8 cellular contexts compared by ENCODE assay signal in the genomic region with DNA sequence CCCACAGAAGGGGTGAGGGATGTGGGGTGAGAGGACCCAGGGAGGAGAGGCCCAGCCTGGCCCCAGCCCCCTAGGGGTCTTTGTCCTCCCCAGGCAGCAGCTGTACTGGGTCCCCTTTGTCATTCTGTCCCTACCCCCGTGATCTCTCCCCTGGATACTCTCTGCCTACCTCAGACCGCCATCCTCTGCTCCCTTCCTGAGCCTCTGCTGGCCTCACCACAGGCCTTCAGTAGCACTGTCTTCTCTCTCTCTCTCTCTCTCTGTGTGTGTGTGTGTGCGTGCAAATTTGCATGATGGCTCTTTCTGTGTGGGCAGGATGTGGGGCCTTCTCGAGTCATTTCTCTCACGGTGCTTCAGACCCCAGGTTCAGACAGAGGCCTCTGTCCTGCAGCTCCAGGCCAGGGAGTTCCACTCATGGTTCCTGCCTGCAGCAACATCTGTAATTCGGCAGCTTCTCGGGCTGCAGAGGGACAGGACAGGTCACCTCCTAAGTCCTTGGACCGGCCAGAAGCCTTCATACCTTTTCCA. TPM values are rescaled to one million over a fixed set of nuclear protein-coding genes. Genes with fewer than 3 reads are reported as not detected.
DNase-seq lines count a peak whose midpoint lies in the region; ATAC-seq lines count a peak whose summit lies in the region.

No MANE protein-coding gene starts in this region.

- no peak overlapping the region for H2BK5ac ChIP-seq in mesendoderm (ENCODE audit: low read length)

- no peak overlapping the region for H2BK120ac ChIP-seq in mesendoderm (ENCODE audit: low read depth, low read length)

- peaks cover 3% of the 10 kb centered on the region for H3K27me3 Mint-ChIP-seq in activated CD8-positive, alpha-beta memory T cell treated with anti-CD3 and anti-CD28 coated beads, Interleukin-2, amount 10 ng/mL, durations not matched to agents 7 days and 5 days

- H4K20me1 ChIP-seq in BLaER1 = peaks cover 49% of the 10 kb centered on the region

- DNase-seq in activated CD8-positive, alpha-beta memory T cell treated with anti-CD3 and anti-CD28 coated beads, Interleukin-2, amount 10 ng/mL, durations not matched to agents 7 days and 5 days = peak; percentile 95
- DNase-seq in mesendoderm (peak; percentile 32), HuH-7.5 (ENCODE audit: low spot score) (no peak), superior temporal gyrus (ENCODE audit: extremely low spot score) (no peak), kidney glomerular epithelial cell (lab: John Stamatoyannopoulos, UW) (no peak)

- CTCF ChIA-PET in activated CD8-positive, alpha-beta memory T cell treated with anti-CD3 and anti-CD28 coated beads, Interleukin-2, amount 10 ng/mL, durations not matched to agents 7 days and 5 days (lab: Charles Lee) = interaction anchor here (0.8 to 12.6 kb wide), 17 partner anchors 7 to 485 kb away, joined by 3 to 177 read pairs (median 4); no protein-coding TSS in a partner anchor

- ATAC-seq in GM19438 (IDR thresholded peaks at IDR 0.05; ENCODE audit: low read depth, unreplicated experiment) (peak; percentile 71), HG03457 (IDR thresholded peaks at IDR 0.05; ENCODE audit: unreplicated experiment) (peak; percentile 49)
- peak; percentile 58 for ATAC-seq in activated CD8-positive, alpha-beta memory T cell treated with anti-CD3 and anti-CD28 coated beads, Interleukin-2, amount 10 ng/mL, durations not matched to agents 7 days and 5 days

- H3K9me3 ChIP-seq in BLaER1 = no peaks in the 10 kb centered on the region

- H3K27ac ChIP-seq in BLaER1 (peak overlapping the region; percentile 82), mesendoderm (ENCODE audit: low read depth, low read length) (no peak overlapping the region)

- H3K4ac ChIP-seq in mesendoderm (ENCODE audit: low read depth, low read length) = no peak overlapping the region

- H3K79me1 ChIP-seq in mesendoderm (ENCODE audit: low read length) = no peaks in the 10 kb centered on the region

- H3K4me3 ChIP-seq in BLaER1 (peak overlapping the region; percentile 66), mesendoderm (ENCODE audit: low read length) (no peak overlapping the region)

- H3K18ac ChIP-seq in mesendoderm (ENCODE audit: low read length) = no peak overlapping the region

- no peak overlapping the region for H4K8ac ChIP-seq in mesendoderm (ENCODE audit: low read depth, low read length)

- no peaks in the 10 kb centered on the region for H3K27me3 ChIP-seq in BLaER1
- H3K27me3 ChIP-seq in mesendoderm (ENCODE audit: insufficient read depth, low read length, poor library complexity) = no peaks in the 10 kb centered on the region

- H3K9ac ChIP-seq in BLaER1 (peak overlapping the region; percentile 73), mesendoderm (ENCODE audit: low read length) (no peak overlapping the region)

- WGBS in mesendoderm (ENCODE audit: extremely low coverage, insufficient coverage, low lambda C conversion rate) = no CpG with 5 or more reads among the region's 8 CpGs

- H3K4me3 Mint-ChIP-seq in activated CD8-positive, alpha-beta memory T cell treated with anti-CD3 and anti-CD28 coated beads, Interleukin-2, amount 10 ng/mL, durations not matched to agents 7 days and 5 days = peak overlapping the region; percentile 89

- peaks cover 67% of the 10 kb centered on the region for H3K36me3 Mint-ChIP-seq in activated CD8-positive, alpha-beta memory T cell treated with anti-CD3 and anti-CD28 coated beads, Interleukin-2, amount 10 ng/mL, durations not matched to agents 7 days and 5 days

- H2AK5ac ChIP-seq in mesendoderm (ENCODE audit: low read length) = no peak overlapping the region

- H3K4me1 Mint-ChIP-seq in activated CD8-positive, alpha-beta memory T cell treated with anti-CD3 and anti-CD28 coated beads, Interleukin-2, amount 10 ng/mL, durations not matched to agents 7 days and 5 days = peaks cover 72% of the 10 kb centered on the region

- peak overlapping the region; percentile 93 for H3K27ac Mint-ChIP-seq in activated CD8-positive, alpha-beta memory T cell treated with anti-CD3 and anti-CD28 coated beads, Interleukin-2, amount 10 ng/mL, durations not matched to agents 7 days and 5 days

- H3K79me2 ChIP-seq in mesendoderm (ENCODE audit: control insufficient read depth, insufficient read depth, low read length) = no peaks in the 10 kb centered on the region

- no peak overlapping the region for H2BK15ac ChIP-seq in mesendoderm (replicated peaks; ENCODE audit: low read depth)

- H3K4me2 ChIP-seq in BLaER1 (peak overlapping the region; percentile 98), mesendoderm (ENCODE audit: low read length) (no peak overlapping the region)

- H3K23ac ChIP-seq in mesendoderm (ENCODE audit: low read length) = no peak overlapping the region

- no peak overlapping the region for H3K56ac ChIP-seq in mesendoderm (ENCODE audit: low read length)

- peaks cover 8% of the 10 kb centered on the region; the same call in 1 of the 2 replicates for H3K36me3 ChIP-seq in BLaER1
- no peaks in the 10 kb centered on the region for H3K36me3 ChIP-seq in mesendoderm (ENCODE audit: control insufficient read depth, insufficient read depth, low read length)

- no peak overlapping the region for H4K5ac ChIP-seq in mesendoderm (ENCODE audit: low read length)

- H3K4me1 ChIP-seq in BLaER1 (peaks cover 70% of the 10 kb centered on the region), mesendoderm (ENCODE audit: control insufficient read depth, low read depth, low read length) (peaks cover 6% of the 10 kb centered on the region)

- H3K9me3 Mint-ChIP-seq in activated CD8-positive, alpha-beta memory T cell treated with anti-CD3 and anti-CD28 coated beads, Interleukin-2, amount 10 ng/mL, durations not matched to agents 7 days and 5 days (ENCODE audit: low read depth) = no peaks in the 10 kb centered on the region

RNA-seq across cellular contexts. Expression of a gene that starts 1.4 kb away (rescaled TPM):
- 100 to 1,000 TPM; 314 to 388 TPM for total RNA-seq in activated CD8-positive, alpha-beta memory T cell treated with anti-CD3 and anti-CD28 coated beads, Interleukin-2, amount 10 ng/mL, durations not matched to agents 7 days and 5 days
- 0.87 TPM for polyA plus RNA-seq in mesendoderm (2013, experiment 1 of 2)
- 0.90 TPM for polyA plus RNA-seq in mesendoderm (2013, experiment 2 of 2)

RNA-seq across cellular contexts. Expression of a gene that starts 47.8 kb away (rescaled TPM):
- total RNA-seq in activated CD8-positive, alpha-beta memory T cell treated with anti-CD3 and anti-CD28 coated beads, Interleukin-2, amount 10 ng/mL, durations not matched to agents 7 days and 5 days = 1 to 10 TPM; 1.8 TPM
- polyA plus RNA-seq in mesendoderm (2013, experiment 1 of 2) = 0.03 TPM
- 0.06 TPM for polyA plus RNA-seq in mesendoderm (2013, experiment 2 of 2)

Comparison
In these comparisons a context has a peak if more than half of its experiments do, and no peak if none do; other contexts are left out.
1. DNase-seq: peak in activated CD8-positive, alpha-beta memory T cell treated with anti-CD3 and anti-CD28 coated beads, Interleukin-2, amount 10 ng/mL, durations not matched to agents 7 days and 5 days (single experiment) and mesendoderm (single experiment); none in HuH-7.5 (single experiment), superior temporal gyrus (single experiment) and kidney glomerular epithelial cell (single experiment).
2. Peak in every context shown above with its lines, with median percentiles within 50 percentile points of each other: ATAC-seq.